Comparison of ENCODE assay signal across 22 cellular contexts in genomic region chr13:65943711-65944110, GRCh38.
DNase-seq lines count a peak whose midpoint lies in the region; TF ChIP-seq lines count a peak whose summit lies in the region.
"Had no signal": no experiment of that assay in that cellular context is flagged by ENCODE, and none has a peak within 500 bp of the region (broad histone marks: within the 10 kb centered on the region; RNA-seq: fewer than 3 reads in every experiment).

No MANE protein-coding gene starts in this region.

- no peaks in the 10 kb centered on the region for H3K36me3 ChIP-seq in SK-N-SH (replicated peaks in 1 of 2; ENCODE audit: control insufficient read depth in 1 of 2, insufficient read depth in 2 of 2, low read length in 1 of 2)
- no peaks in the 10 kb centered on the region for H3K36me3 ChIP-seq in esophagus muscularis mucosa
- H3K36me3 ChIP-seq in uterus = no peaks in the 10 kb centered on the region
- H3K36me3 ChIP-seq: MG63, spleen, transverse colon had no signal

- H3K27me3 ChIP-seq in SK-N-SH (ENCODE audit: insufficient read depth) = no peaks in the 10 kb centered on the region
- no peaks in the 10 kb centered on the region for H3K27me3 ChIP-seq in esophagus muscularis mucosa
- no peaks in the 10 kb centered on the region for H3K27me3 ChIP-seq in uterus
- H3K27me3 ChIP-seq: MG63, spleen, transverse colon had no signal

- H4K20me1 ChIP-seq in SK-N-SH (ENCODE audit: insufficient read depth) = no peaks in the 10 kb centered on the region

- TF ChIP-seq EP300 in SK-N-SH (IDR thresholded peaks at IDR 0.05; ENCODE audit: borderline replicate concordance in 1 of 2, low read depth in 1 of 2, low read length in 1 of 2) = peak in 1 of 2 experiments; percentile 62; a peak in 2 of 4 replicates
- TF ChIP-seq EP300 in esophagus muscularis mucosa (IDR thresholded peaks at IDR 0.05) = no peak

- H3K27ac ChIP-seq in SK-N-SH (ENCODE audit: low read depth in 2 of 2, low read length in 1 of 2) (no peak overlapping the region), esophagus muscularis mucosa (replicated peaks in 1 of 4) (peak overlapping the region in 3 of 4 donors; percentile 33 to 37 (median 36)), uterus (peak overlapping the region in 1 of 2 donors; percentile 49)
- H3K27ac ChIP-seq: PC-9, psoas muscle, spleen, transverse colon had no signal

- no peaks in the 10 kb centered on the region for H3F3A ChIP-seq in SK-N-SH (replicated peaks; ENCODE audit: insufficient read depth)

- TF ChIP-seq RAD21 in SK-N-SH (IDR thresholded peaks at IDR 0.05; ENCODE audit: low read length) = no peak

- H3K4me1 ChIP-seq in SK-N-SH (ENCODE audit: control insufficient read depth in 1 of 2, insufficient read depth in 2 of 2, low read depth in 1 of 2, low read length in 1 of 2) (peaks cover 0 to 4% of the 10 kb centered on the region in 2 experiments; a peak in 2 of 4 replicates), esophagus muscularis mucosa (peaks cover 0 to 48% (median 20%) of the 10 kb centered on the region in 4 donors), uterus (peaks cover 0 to 4% of the 10 kb centered on the region in 2 donors)
- H3K4me1 ChIP-seq: psoas muscle, spleen, transverse colon had no signal

- TF ChIP-seq POLR2A in esophagus muscularis mucosa (IDR thresholded peaks at IDR 0.05; ENCODE audit: low read depth) (no peak), uterus (IDR thresholded peaks at IDR 0.05) (no peak)

- H3K4me3 ChIP-seq in SK-N-SH (ENCODE audit: low read depth in 2 of 2, low read length in 1 of 2) (no peak overlapping the region), esophagus muscularis mucosa (no peak overlapping the region), uterus (no peak overlapping the region)
- H3K4me3 ChIP-seq: MG63, PC-9, psoas muscle, spleen, transverse colon had no signal

- H2AFZ ChIP-seq in SK-N-SH (ENCODE audit: low read depth) = no peak overlapping the region; the same call in 1 of the 2 replicates
- H2AFZ ChIP-seq: PC-9 had no signal

- no peak overlapping the region for H3K4me2 ChIP-seq in SK-N-SH
- H3K4me2 ChIP-seq: PC-9 had no signal

- H3K9me3 ChIP-seq in SK-N-SH (no peaks in the 10 kb centered on the region), esophagus muscularis mucosa (no peaks in the 10 kb centered on the region), uterus (no peaks in the 10 kb centered on the region)
- H3K9me3 ChIP-seq: MG63, psoas muscle, spleen, transverse colon had no signal

- CTCF ChIA-PET in SK-N-SH (lab: Yijun Ruan, JAX) = no interaction called here

- H3K9me2 ChIP-seq in SK-N-SH = no peaks in the 10 kb centered on the region

- 57% methylated on average over 3 of the region's 3 CpGs for WGBS in SK-N-SH (ENCODE audit: low lambda C conversion rate)
- WGBS in esophagus muscularis mucosa = 50% methylated on average over 3 of the region's 3 CpGs

- intact Hi-C loops in esophagus muscularis mucosa (cut with DNase I) = no loop called here
- intact Hi-C loops in uterus (cut with DNase I; ENCODE audit: low total_unique reads) = no loop called here

- POLR2A ChIA-PET in SK-N-SH (lab: Yijun Ruan, JAX) = no interaction called here

- H3K79me2 ChIP-seq in SK-N-SH (ENCODE audit: insufficient read depth) = no peaks in the 10 kb centered on the region

- no peak overlapping the region for H3K9ac ChIP-seq in SK-N-SH

- peak; percentile 3 for DNase-seq in GM03348 (ENCODE audit: low spot score)
- DNase-seq in SK-N-SH = no peak
- DNase-seq in esophagus muscularis mucosa (ENCODE audit: extremely low spot score) = no peak
- DNase-seq in pons (ENCODE audit: low spot score) = peak; percentile 8
- no peak for DNase-seq in activated CD4-positive, alpha-beta T cell treated with anti-CD3 and anti-CD28 coated beads, Interleukin-2, amount 50 U/mL, for 4 hours
- DNase-seq in 8988T = no peak
- DNase-seq in uterus = no peak
- DNase-seq in effector CD4-positive, alpha-beta T cell = no peak
- DNase-seq: activated CD4-positive, alpha-beta T cell treated with anti-CD3 and anti-CD28 coated beads, Interleukin-2, amount 50 U/mL, for 48 hours; activated effector memory CD4-positive, alpha-beta T cell treated with anti-CD3 and anti-CD28 coated beads, Interleukin-2, amount 50 U/mL, for 16 hours; activated naive CD8-positive, alpha-beta T cell treated with anti-CD3 and anti-CD28 coated beads, Interleukin-2, amount 50 U/mL, for 24 hours; glutamatergic neuron; left colon; MG63; NCI-H1436 treated with DMSO at 0.1 percent for 48 hours; PC-9; psoas muscle; SIG-M5; spleen; stimulated activated CD4-positive, alpha-beta T cell treated with anti-CD3 and anti-CD28 coated beads, Interleukin-4, amount 100 ng/mL, for 24 hours; stimulated activated naive CD8-positive, alpha-beta T cell treated with anti-CD3 and anti-CD28 coated beads, Interleukin-15, amount 100 ng/mL, for 72 hours; transverse colon had no signal

- TF ChIP-seq CTCF in SK-N-SH (IDR thresholded peaks at IDR 0.05) = no peak
- TF ChIP-seq CTCF in esophagus muscularis mucosa (IDR thresholded peaks at IDR 0.05) = no peak
- no peak for TF ChIP-seq CTCF in uterus (IDR thresholded peaks at IDR 0.05)

TF ChIP-seq in SK-N-SH, 30 proteins besides CTCF, POLR2A, EP300 and RAD21:
- peak; percentile 38 for TF ChIP-seq TCF12 (IDR thresholded peaks at IDR 0.05)
- peak; percentile 50 for TF ChIP-seq GATA2 (CRISPR knock-in tag; IDR thresholded peaks at IDR 0.05)
- no peak for TF ChIP-seq JUND (IDR thresholded peaks at IDR 0.05)

Comparison
In these comparisons a context has a peak if more than half of its experiments do, and no peak if none do; other contexts are left out.
1. DNase-seq: peak in GM03348 (single experiment) and pons (single experiment); none in SK-N-SH (single experiment), esophagus muscularis mucosa (single experiment), activated CD4-positive, alpha-beta T cell treated with anti-CD3 and anti-CD28 coated beads, Interleukin-2, amount 50 U/mL, for 4 hours (0 of 2), 8988T (single experiment), uterus (0 of 2) and effector CD4-positive, alpha-beta T cell (single experiment).
2. H3K27ac ChIP-seq: peak in esophagus muscularis mucosa (3 of 4); none in SK-N-SH (0 of 2).